Comparison of ENCODE assay signal across 22 cellular contexts in genomic region chr12:58299371-58299770, GRCh38.
DNase-seq lines count a peak whose midpoint lies in the region; ATAC-seq, FAIRE-seq and TF ChIP-seq lines count a peak whose summit lies in the region.
"Had no signal": no experiment of that assay in that cellular context is flagged by ENCODE, and none has a peak within 500 bp of the region (broad histone marks: within the 10 kb centered on the region; RNA-seq: fewer than 3 reads in every experiment).

No MANE protein-coding gene starts in this region.

- no peaks in the 10 kb centered on the region for H3F3A ChIP-seq in PC-3 (ENCODE audit: low read length, unreplicated experiment)
- no peaks in the 10 kb centered on the region for H3F3A ChIP-seq in smooth muscle cell (ENCODE audit: low read depth)

- no peak overlapping the region for H2AFZ ChIP-seq in PC-3 (ENCODE audit: low read length)
- H2AFZ ChIP-seq in smooth muscle cell (ENCODE audit: low read depth), result no peak overlapping the region

- ATAC-seq in PC-3 (peak; percentile 62), GM21390 (IDR thresholded peaks at IDR 0.05; ENCODE audit: unreplicated experiment) (no peak)
- ATAC-seq: CD8-positive, alpha-beta T cell had no signal

- no peaks in the 10 kb centered on the region for H3K9me2 ChIP-seq in PC-3 (replicated peaks; ENCODE audit: low read length)

- H3K9me3 ChIP-seq in PC-3 (ENCODE audit: low read length) (no peaks in the 10 kb centered on the region), smooth muscle cell (replicated peaks; ENCODE audit: low read depth) (no peaks in the 10 kb centered on the region)
- H3K9me3 ChIP-seq: BLaER1 treated with 17β-estradiol and CSF1 and Interleukin-3, amounts not matched to agents 10 nM and 100 nM; Caco-2 had no signal

- peaks cover 30% of the 10 kb centered on the region for H3K4me1 ChIP-seq in PC-3 (ENCODE audit: insufficient read depth, low read length)
- no peaks in the 10 kb centered on the region for H3K4me1 ChIP-seq in smooth muscle cell (ENCODE audit: low read depth)
- H3K4me1 ChIP-seq: Caco-2 had no signal

- H3K4me2 ChIP-seq in PC-3 (ENCODE audit: low read length) (no peak overlapping the region), smooth muscle cell (peak overlapping the region; percentile 46)
- H3K4me2 ChIP-seq: BLaER1 treated with 17β-estradiol and CSF1 and Interleukin-3, amounts not matched to agents 10 nM and 100 nM had no signal

- POLR2A ChIA-PET in PC-3 (lab: Charles Lee; ENCODE audit: unreplicated experiment), result no interaction called here

- H3K27ac ChIP-seq in PC-3 (ENCODE audit: low read length) (no peak overlapping the region), smooth muscle cell (ENCODE audit: low read depth) (no peak overlapping the region)
- H3K27ac ChIP-seq: BLaER1 treated with 17β-estradiol and CSF1 and Interleukin-3, amounts not matched to agents 10 nM and 100 nM; C4-2B had no signal

- no peaks in the 10 kb centered on the region for H3K36me3 ChIP-seq in PC-3 (ENCODE audit: low read depth, low read length)
- no peaks in the 10 kb centered on the region for H3K36me3 ChIP-seq in smooth muscle cell (ENCODE audit: low read depth)
- H3K36me3 ChIP-seq: BLaER1 treated with 17β-estradiol and CSF1 and Interleukin-3, amounts not matched to agents 10 nM and 100 nM had no signal

- CTCF ChIA-PET in PC-3 (lab: Charles Lee), result no interaction called here

- BruUV-seq in PC-3 (replicated peaks; lab: Mats Ljungman, UMichigan), result no TSS peak

- H3K9ac ChIP-seq in PC-3 (ENCODE audit: low read length) (no peak overlapping the region), smooth muscle cell (ENCODE audit: low read depth) (no peak overlapping the region)
- H3K9ac ChIP-seq: BLaER1 treated with 17β-estradiol and CSF1 and Interleukin-3, amounts not matched to agents 10 nM and 100 nM had no signal

- intact Hi-C loops in PC-3 (cut with micrococcal nuclease), result no loop called here

- H3K4me3 ChIP-seq in PC-3 (ENCODE audit: low read length), result no peak overlapping the region
- no peak overlapping the region for H3K4me3 ChIP-seq in fibroblast of villous mesenchyme (ENCODE audit: low read depth, low read length)
- no peak overlapping the region for H3K4me3 ChIP-seq in smooth muscle cell
- H3K4me3 ChIP-seq: BLaER1 treated with 17β-estradiol and CSF1 and Interleukin-3, amounts not matched to agents 10 nM and 100 nM had no signal

- no peak for TF ChIP-seq CTCF in PC-3 (conservative IDR thresholded peaks at IDR 0.05; ENCODE audit: low read depth, low read length)
- TF ChIP-seq CTCF in fibroblast of villous mesenchyme (IDR thresholded peaks at IDR 0.05; ENCODE audit: insufficient read depth, low read depth, low read length), result no peak
- no peak for TF ChIP-seq CTCF in smooth muscle cell (IDR thresholded peaks at IDR 0.05; ENCODE audit: borderline replicate concordance, insufficient read depth, poor library complexity, severe bottlenecking)

- no peaks in the 10 kb centered on the region for H4K20me1 ChIP-seq in PC-3 (ENCODE audit: low read length)
- no peaks in the 10 kb centered on the region for H4K20me1 ChIP-seq in smooth muscle cell (ENCODE audit: low read depth)
- H4K20me1 ChIP-seq: BLaER1 treated with 17β-estradiol and CSF1 and Interleukin-3, amounts not matched to agents 10 nM and 100 nM had no signal

- no peaks in the 10 kb centered on the region for H3K79me2 ChIP-seq in PC-3 (ENCODE audit: low read length)
- no peaks in the 10 kb centered on the region for H3K79me2 ChIP-seq in smooth muscle cell (ENCODE audit: low read depth)

- FAIRE-seq in colon (lab: Jason Lieb, UNC), result peak; percentile 24
- FAIRE-seq: A204.1, D721Med, G401.6, GM12891 had no signal

- DNase-seq in PC-3 (peak; percentile 31), fibroblast of villous mesenchyme (ENCODE audit: low read depth) (peak; percentile 72), smooth muscle cell (lab: John Stamatoyannopoulos, UW; ENCODE audit: unreplicated experiment) (no peak), NCI-H82 treated with DMSO at 0.1 percent for 48 hours (lab: John Stamatoyannopoulos, UW; ENCODE audit: unreplicated experiment) (no peak), GM19238 (ENCODE audit: insufficient read length, low spot score) (no peak), globus pallidus (ENCODE audit: low spot score) (no peak)
- DNase-seq: 8988T; AML-193; Caco-2; Calu3; CD4-positive, alpha-beta T cell; CD8-positive, alpha-beta T cell; DMS79 treated with DMSO at 0.1 percent for 48 hours; GF-D8 had no signal

- H3K27me3 ChIP-seq in PC-3 (ENCODE audit: low read length), result no peaks in the 10 kb centered on the region
- no peaks in the 10 kb centered on the region for H3K27me3 ChIP-seq in smooth muscle cell (ENCODE audit: low read depth)
- H3K27me3 ChIP-seq: BLaER1 treated with 17β-estradiol and CSF1 and Interleukin-3, amounts not matched to agents 10 nM and 100 nM had no signal

Comparison
In these comparisons a context has a peak if more than half of its experiments do, and no peak if none do; other contexts are left out.
1. DNase-seq: peak in PC-3 (single experiment) and fibroblast of villous mesenchyme (single experiment); none in smooth muscle cell (single experiment), NCI-H82 treated with DMSO at 0.1 percent for 48 hours (single experiment), GM19238 (single experiment) and globus pallidus (single experiment).